ENCODE assay signal across 9 cellular contexts in genomic region chr13:21344662-21345176, GRCh38.
DNase-seq lines count a peak whose midpoint lies in the region; ATAC-seq and TF ChIP-seq lines count a peak whose summit lies in the region.
"Had no signal": no experiment of that assay in that cellular context is flagged by ENCODE, and none has a peak within 500 bp of the region (broad histone marks: within the 10 kb centered on the region; RNA-seq: fewer than 3 reads in every experiment).

No MANE protein-coding gene starts in this region.

- peak; percentile 60 for ATAC-seq in GM21529 (IDR thresholded peaks at IDR 0.05; ENCODE audit: unreplicated experiment)
- peak; percentile 71 to 89 (median 80) for ATAC-seq in T-cell (replicated peaks in 1 of 4)
- peak; percentile 11 for ATAC-seq in left lobe of liver
- ATAC-seq in HG02763 (IDR thresholded peaks at IDR 0.05; ENCODE audit: unreplicated experiment), result no peak
- ATAC-seq in Right ventricle myocardium superior (ENCODE audit: poor library complexity), result no peak

- TF ChIP-seq CTCF in GM12865 (IDR thresholded peaks at IDR 0.05; ENCODE audit: insufficient read depth, low read depth, low read length, missing control alignments), result no peak

- H3K4me3 ChIP-seq in GM12865 (ENCODE audit: low read depth, low read length) (peak overlapping the region; percentile 63), MG63 (no peak overlapping the region)

- CTCF ChIA-PET in T-cell (lab: Charles Lee), result no interaction called here

- peak overlapping the region; percentile 47 to 78 (median 57) for H3K4me3 Mint-ChIP-seq in T-cell

- DNase-seq in GM12865 (ENCODE audit: low read depth) (peak; percentile 70), T-cell (peak in 33 of 34 experiments; percentile 11 to 65 (median 32)), left lobe of liver (ENCODE audit: low spot score) (no peak), globus pallidus (ENCODE audit: low spot score) (no peak), MG63 (no peak), Right ventricle myocardium superior (no peak)
- DNase-seq: NCI-H2081 treated with DMSO at 0.1 percent for 48 hours had no signal

- H3K27ac Mint-ChIP-seq in T-cell, result peak overlapping the region; percentile 94 to 95

- H3K9me3 ChIP-seq in MG63, result no peaks in the 10 kb centered on the region

- POLR2A ChIA-PET in T-cell (lab: Charles Lee), result interaction anchor here in 1 of 2 donors (0.5 kb wide), 1 partner anchor 695 kb away, joined by 3 read pairs; no protein-coding TSS in a partner anchor

- H3K9me3 Mint-ChIP-seq in T-cell, result no peaks in the 10 kb centered on the region

- no peaks in the 10 kb centered on the region for H3K27me3 Mint-ChIP-seq in T-cell

- intact Hi-C loops in Right ventricle myocardium superior (cut with DNase I), result no loop called here

- no peaks in the 10 kb centered on the region for H3K36me3 Mint-ChIP-seq in T-cell

- H3K27me3 ChIP-seq in MG63, result no peaks in the 10 kb centered on the region

- no peaks in the 10 kb centered on the region for H3K36me3 ChIP-seq in MG63

- H3K4me1 Mint-ChIP-seq in T-cell, result peaks cover 25 to 42% (median 30%) of the 10 kb centered on the region in 3 donors

Comparison
In these comparisons a context has a peak if more than half of its experiments do, and no peak if none do; other contexts are left out.
1. DNase-seq: peak in GM12865 (single experiment) and T-cell (33 of 34); none in left lobe of liver (single experiment), globus pallidus (single experiment), MG63 (single experiment) and Right ventricle myocardium superior (single experiment).
2. ATAC-seq: peak in GM21529 (single experiment), T-cell (4 of 4) and left lobe of liver (single experiment); none in HG02763 (single experiment) and Right ventricle myocardium superior (single experiment).